ENCODE assay signal across 8 cellular contexts in genomic region chr17:58005031-58005727, GRCh38. TPM values are rescaled to one million over a fixed set of nuclear protein-coding genes. Genes with fewer than 3 reads are reported as not detected.
A peak's percentile ranks its signal among the peaks of the same experiment; 100 is the strongest.
DNase-seq lines count a peak whose midpoint lies in the region; ATAC-seq, FAIRE-seq and TF ChIP-seq lines count a peak whose summit lies in the region.

No MANE protein-coding gene starts in this region.

- dilution Hi-C loops in keratinocyte (cut with MboI; ENCODE audit: extremely low pct_ligation_motif_present, low sequenced_read_pairs): no loop called here

- peak; percentile 65 for FAIRE-seq in keratinocyte (lab: Jason Lieb, UNC)

- H3K9ac ChIP-seq in keratinocyte (ENCODE audit: control insufficient read depth, extremely low read depth, insufficient read depth, low read length): peak overlapping the region; percentile 100

- peaks cover 54% of the 10 kb centered on the region for H3K36me3 Mint-ChIP-seq in activated naive CD4-positive, alpha-beta T cell treated with anti-CD3 and anti-CD28 coated beads for 36 hours (ENCODE audit: low read depth)
- H3K36me3 Mint-ChIP-seq in activated CD4-positive, alpha-beta memory T cell treated with anti-CD3 and anti-CD28 coated beads for 36 hours: peaks cover 57% of the 10 kb centered on the region
- peaks cover 42% of the 10 kb centered on the region for H3K36me3 Mint-ChIP-seq in type B pancreatic cell

- peaks cover 36% of the 10 kb centered on the region for H3K4me1 ChIP-seq in keratinocyte (ENCODE audit: control insufficient read depth, extremely low read depth, insufficient read depth, low read length)

- peak overlapping the region; percentile 99 for H3K27ac ChIP-seq in keratinocyte (ENCODE audit: control insufficient read depth, insufficient read depth, low read length)

- H3K9me3 ChIP-seq in keratinocyte (ENCODE audit: control insufficient read depth, low read depth, low read length): no peaks in the 10 kb centered on the region

- peaks cover 57% of the 10 kb centered on the region for H3K4me1 Mint-ChIP-seq in activated naive CD4-positive, alpha-beta T cell treated with anti-CD3 and anti-CD28 coated beads for 36 hours (ENCODE audit: low read depth)
- peaks cover 66% of the 10 kb centered on the region for H3K4me1 Mint-ChIP-seq in activated CD4-positive, alpha-beta memory T cell treated with anti-CD3 and anti-CD28 coated beads for 36 hours (ENCODE audit: low read depth)
- H3K4me1 Mint-ChIP-seq in type B pancreatic cell (ENCODE audit: unreplicated experiment): peaks cover 48% of the 10 kb centered on the region

- peaks cover 28% of the 10 kb centered on the region for H4K20me1 ChIP-seq in keratinocyte (ENCODE audit: control insufficient read depth, extremely low read depth, insufficient read depth, low read length)

- no peaks in the 10 kb centered on the region for H3K9me1 ChIP-seq in keratinocyte (ENCODE audit: control insufficient read depth, extremely low read depth, insufficient read depth, low read length)

- no peaks in the 10 kb centered on the region for H3K9me3 Mint-ChIP-seq in activated naive CD4-positive, alpha-beta T cell treated with anti-CD3 and anti-CD28 coated beads for 36 hours
- no peaks in the 10 kb centered on the region for H3K9me3 Mint-ChIP-seq in activated CD4-positive, alpha-beta memory T cell treated with anti-CD3 and anti-CD28 coated beads for 36 hours
- H3K9me3 Mint-ChIP-seq in type B pancreatic cell: no peaks in the 10 kb centered on the region

- intact Hi-C loops in activated naive CD4-positive, alpha-beta T cell treated with anti-CD3 and anti-CD28 coated beads for 36 hours (cut with micrococcal nuclease): loop anchor here (5.0 to 10.0 kb wide), 3 partner anchors 212 to 920 kb away; partner anchors contain the start of genes AKAP1, MKS1 and MSI2
- intact Hi-C loops in activated CD4-positive, alpha-beta memory T cell treated with anti-CD3 and anti-CD28 coated beads for 36 hours (cut with micrococcal nuclease): loop anchor here (5.0 kb wide), 1 partner anchor 152 kb away; no protein-coding TSS in a partner anchor

- peak overlapping the region; percentile 99 for H3K4me3 Mint-ChIP-seq in activated naive CD4-positive, alpha-beta T cell treated with anti-CD3 and anti-CD28 coated beads for 36 hours
- peak overlapping the region; percentile 99 for H3K4me3 Mint-ChIP-seq in activated CD4-positive, alpha-beta memory T cell treated with anti-CD3 and anti-CD28 coated beads for 36 hours
- peak overlapping the region; percentile 100 for H3K4me3 Mint-ChIP-seq in type B pancreatic cell

- no peaks in the 10 kb centered on the region for H3K27me3 ChIP-seq in keratinocyte (ENCODE audit: control insufficient read depth, extremely low read depth, insufficient read depth, low read length)

- peaks cover 15 to 51% of the 10 kb centered on the region in 2 experiments for H3K36me3 ChIP-seq in keratinocyte (ENCODE audit: control insufficient read depth in 2 of 2, extremely low read depth in 1 of 2, insufficient read depth in 2 of 2, low read length in 2 of 2)

- DNase-seq in activated naive CD4-positive, alpha-beta T cell treated with anti-CD3 and anti-CD28 coated beads for 36 hours: no peak
- no peak for DNase-seq in activated naive CD4-positive, alpha-beta T cell treated with Interleukin-2 at 50 U/mL for 16 hours
- DNase-seq in activated CD4-positive, alpha-beta memory T cell treated with anti-CD3 and anti-CD28 coated beads for 36 hours: no peak
- DNase-seq in keratinocyte (ENCODE audit: low read depth, low spot score) (no peak), type B pancreatic cell (ENCODE audit: extremely low spot score, unreplicated experiment) (no peak), NCI-H2029 treated with DMSO at 0.1 percent for 48 hours (lab: John Stamatoyannopoulos, UW) (no peak), foreskin melanocyte (no peak)

- TF ChIP-seq CTCF in keratinocyte (optimal IDR thresholded peaks at IDR 0.05 in 1 of 3, IDR thresholded peaks at IDR 0.05 in 1 of 3, conservative IDR thresholded peaks at IDR 0.05 in 1 of 3; ENCODE audit: extremely low read depth in 1 of 3, insufficient read depth in 2 of 3, low read length in 3 of 3) (peak in 1 of 3 experiments; percentile 24), type B pancreatic cell (conservative IDR thresholded peaks at IDR 0.05) (no peak)

- POLR2A ChIA-PET in activated CD4-positive, alpha-beta memory T cell treated with anti-CD3 and anti-CD28 coated beads for 36 hours (lab: Charles Lee): interaction anchor here (2.8 to 4.0 kb wide), 4 partner anchors 9 to 156 kb away, joined by 20 to 32 read pairs (median 24); partner anchors contain the start of genes DYNLL2, MRPS23 and VEZF1

- ATAC-seq in GM18498 (IDR thresholded peaks at IDR 0.05; ENCODE audit: unreplicated experiment): no peak

- CTCF ChIA-PET in activated naive CD4-positive, alpha-beta T cell treated with anti-CD3 and anti-CD28 coated beads for 36 hours (lab: Charles Lee): interaction anchor here (0.6 kb wide), 1 partner anchor 157 kb away, joined by 3 read pairs; no protein-coding TSS in a partner anchor
- CTCF ChIA-PET in activated CD4-positive, alpha-beta memory T cell treated with anti-CD3 and anti-CD28 coated beads for 36 hours (lab: Charles Lee): interaction anchor here (2.0 to 2.9 kb wide), 3 partner anchors 9 to 148 kb away, joined by 4 to 27 read pairs (median 9); no protein-coding TSS in a partner anchor

- peaks cover 53% of the 10 kb centered on the region for H3K79me2 ChIP-seq in keratinocyte (ENCODE audit: control insufficient read depth, insufficient read depth, low read length)

- no peak overlapping the region for H2AFZ ChIP-seq in keratinocyte (ENCODE audit: control insufficient read depth, low read length)

- peak overlapping the region; percentile 98 to 99 (median 99) for H3K4me3 ChIP-seq in keratinocyte (ENCODE audit: control insufficient read depth in 2 of 3, extremely low read depth in 1 of 3, insufficient read depth in 2 of 3, low read depth in 1 of 3, low read length in 3 of 3)

- H3K27ac Mint-ChIP-seq in activated naive CD4-positive, alpha-beta T cell treated with anti-CD3 and anti-CD28 coated beads for 36 hours: peak overlapping the region; percentile 100
- peak overlapping the region; percentile 100 for H3K27ac Mint-ChIP-seq in activated CD4-positive, alpha-beta memory T cell treated with anti-CD3 and anti-CD28 coated beads for 36 hours
- peak overlapping the region; percentile 99 for H3K27ac Mint-ChIP-seq in type B pancreatic cell

- H3K27me3 Mint-ChIP-seq in activated naive CD4-positive, alpha-beta T cell treated with anti-CD3 and anti-CD28 coated beads for 36 hours (ENCODE audit: low read depth): no peaks in the 10 kb centered on the region
- no peaks in the 10 kb centered on the region for H3K27me3 Mint-ChIP-seq in activated CD4-positive, alpha-beta memory T cell treated with anti-CD3 and anti-CD28 coated beads for 36 hours
- H3K27me3 Mint-ChIP-seq in type B pancreatic cell: peaks cover 3% of the 10 kb centered on the region

- H3K4me2 ChIP-seq in keratinocyte (ENCODE audit: control insufficient read depth, extremely low read depth, insufficient read depth, low read depth, low read length): peak overlapping the region; percentile 100

RNA-seq across cellular contexts. Expression of gene SRSF1, which starts 1.9 kb away (rescaled TPM):
- 100 to 1,000 TPM; 248 to 257 TPM for total RNA-seq in activated naive CD4-positive, alpha-beta T cell treated with anti-CD3 and anti-CD28 coated beads for 36 hours
- total RNA-seq in activated CD4-positive, alpha-beta memory T cell treated with anti-CD3 and anti-CD28 coated beads for 36 hours: 100 to 1,000 TPM; 325 to 326 TPM
- polyA plus RNA-seq in keratinocyte: 149 to 272 TPM (median 167 TPM) in 3 replicates
- 213 TPM for polyA plus RNA-seq in keratinocyte (2011; ENCODE audit: low read depth)
- polyA plus RNA-seq in keratinocyte (2011; cell fraction: cytosol; rRNA removed): 111 and 149 TPM in 2 replicates
- polyA plus RNA-seq in keratinocyte (2011; cell fraction: nucleus; rRNA removed): 170 and 203 TPM in 2 replicates
- polyA plus RNA-seq in keratinocyte (2012; ENCODE audit: low replicate concordance): 59.2 and 242 TPM in 2 replicates
- 172 to 282 TPM (median 183 TPM) in 3 replicates for polyA minus RNA-seq in keratinocyte
- 254 TPM for polyA minus RNA-seq in keratinocyte (2011; cell fraction: cytosol; rRNA and poly(A)+ RNA removed)
- 194 and 199 TPM in 2 replicates for polyA minus RNA-seq in keratinocyte (2011; cell fraction: nucleus; rRNA and poly(A)+ RNA removed)
- 200 and 306 TPM in 2 replicates for total RNA-seq in type B pancreatic cell (ENCODE audit: low replicate concordance)

RNA-seq across cellular contexts. Expression of gene VEZF1, which starts 17.1 kb away (rescaled TPM):
- 10 to 100 TPM; 21.7 to 22.0 TPM for total RNA-seq in activated naive CD4-positive, alpha-beta T cell treated with anti-CD3 and anti-CD28 coated beads for 36 hours
- total RNA-seq in activated CD4-positive, alpha-beta memory T cell treated with anti-CD3 and anti-CD28 coated beads for 36 hours: 10 to 100 TPM; 26.8 to 29.8 TPM
- 13.7 to 25.3 TPM (median 22.8 TPM) in 3 replicates for polyA plus RNA-seq in keratinocyte
- 6.9 TPM for polyA plus RNA-seq in keratinocyte (2011; ENCODE audit: low read depth)
- 14.0 and 21.3 TPM in 2 replicates for polyA plus RNA-seq in keratinocyte (2011; cell fraction: cytosol; rRNA removed)
- 19.0 and 24.6 TPM in 2 replicates for polyA plus RNA-seq in keratinocyte (2011; cell fraction: nucleus; rRNA removed)
- 10.7 and 25.3 TPM in 2 replicates for polyA plus RNA-seq in keratinocyte (2012; ENCODE audit: low replicate concordance)
- 27.9 to 46.1 TPM (median 35.7 TPM) in 3 replicates for polyA minus RNA-seq in keratinocyte
- 18.4 TPM for polyA minus RNA-seq in keratinocyte (2011; cell fraction: cytosol; rRNA and poly(A)+ RNA removed)
- 14.5 and 22.1 TPM in 2 replicates for polyA minus RNA-seq in keratinocyte (2011; cell fraction: nucleus; rRNA and poly(A)+ RNA removed)
- total RNA-seq in type B pancreatic cell (ENCODE audit: low replicate concordance): 53.3 and 73.2 TPM in 2 replicates

RNA-seq across cellular contexts. Expression of gene CUEDC1, which starts 50.0 kb away (rescaled TPM):
- under 1 TPM; 0.47 to 0.69 TPM for total RNA-seq in activated naive CD4-positive, alpha-beta T cell treated with anti-CD3 and anti-CD28 coated beads for 36 hours
- under 1 TPM; 0.29 to 0.36 TPM for total RNA-seq in activated CD4-positive, alpha-beta memory T cell treated with anti-CD3 and anti-CD28 coated beads for 36 hours
- 12.9 to 18.7 TPM (median 14.4 TPM) in 3 replicates for polyA plus RNA-seq in keratinocyte
- polyA plus RNA-seq in keratinocyte (2011; ENCODE audit: low read depth): 3.6 TPM
- 11.2 and 13.6 TPM in 2 replicates for polyA plus RNA-seq in keratinocyte (2011; cell fraction: cytosol; rRNA removed)
- polyA plus RNA-seq in keratinocyte (2011; cell fraction: nucleus; rRNA removed): 31.3 and 40.1 TPM in 2 replicates
- 6.4 and 19.7 TPM in 2 replicates for polyA plus RNA-seq in keratinocyte (2012; ENCODE audit: low replicate concordance)
- polyA minus RNA-seq in keratinocyte: 13.5 to 25.5 TPM (median 14.4 TPM) in 3 replicates
- polyA minus RNA-seq in keratinocyte (2011; cell fraction: cytosol; rRNA and poly(A)+ RNA removed): 18.4 TPM
- polyA minus RNA-seq in keratinocyte (2011; cell fraction: nucleus; rRNA and poly(A)+ RNA removed): 13.1 and 14.2 TPM in 2 replicates
- 29.8 and 31.3 TPM in 2 replicates for total RNA-seq in type B pancreatic cell (ENCODE audit: low replicate concordance)

Comparison
In these comparisons a context has a peak if more than half of its experiments do, and no peak if none do; other contexts are left out.
1. RNA of gene CUEDC1, which starts 50.0 kb away (total RNA-seq): 29.8 to 31.3 TPM in type B pancreatic cell; 0.47 to 0.69 TPM in activated naive CD4-positive, alpha-beta T cell treated with anti-CD3 and anti-CD28 coated beads for 36 hours and 0.29 to 0.36 TPM in activated CD4-positive, alpha-beta memory T cell treated with anti-CD3 and anti-CD28 coated beads for 36 hours; every median in the first group is over 10 times any median in the second.
2. Peak in every context shown above with its lines, with median percentiles within 50 percentile points of each other: H3K27ac Mint-ChIP-seq and H3K4me3 Mint-ChIP-seq.